ENCODE assay signal across 8 cellular contexts in genomic region chr14:65413739-65414045, GRCh38. TPM values are rescaled to one million over a fixed set of nuclear protein-coding genes. Genes with fewer than 3 reads are reported as not detected.
A peak's percentile ranks its signal among the peaks of the same experiment; 100 is the strongest.
DNase-seq lines count a peak whose midpoint lies in the region; ATAC-seq and TF ChIP-seq lines count a peak whose summit lies in the region.

No MANE protein-coding gene starts in this region.

- peaks cover 7% of the 10 kb centered on the region; the same call in 1 of the 2 replicates for H3K27me3 Mint-ChIP-seq in WTC11 (ENCODE audit: low read depth)

- H3K9me2 ChIP-seq in hepatocyte (replicated peaks; ENCODE audit: insufficient read depth) = no peaks in the 10 kb centered on the region

- 0 out of 2 replicates have a peak overlapping the region, but pooled peaks have one; percentile 5 for H3K27ac ChIP-seq in HEK293 (ENCODE audit: extremely low read depth, low read depth, low read length)
- peak overlapping the region; percentile 95 for H3K27ac ChIP-seq in hepatocyte
- no peak overlapping the region for H3K27ac ChIP-seq in smooth muscle cell (ENCODE audit: low read depth)

- no peaks in the 10 kb centered on the region for H3K36me3 Mint-ChIP-seq in WTC11

- H3K4me1 Mint-ChIP-seq in WTC11 = peaks cover 25% of the 10 kb centered on the region

- H3K36me3 ChIP-seq in HEK293 (ENCODE audit: control insufficient read depth in 2 of 2, insufficient read depth in 1 of 2, low read length in 2 of 2) (no peaks in the 10 kb centered on the region), hepatocyte (replicated peaks; ENCODE audit: insufficient read depth, low read depth) (no peaks in the 10 kb centered on the region), smooth muscle cell (ENCODE audit: low read depth) (no peaks in the 10 kb centered on the region)

- no peaks in the 10 kb centered on the region for H3K27me3 ChIP-seq in hepatocyte
- H3K27me3 ChIP-seq in smooth muscle cell (ENCODE audit: low read depth) = no peaks in the 10 kb centered on the region

- CTCF ChIA-PET in HEK293 (lab: Yijun Ruan, JAX) = interaction anchor here (0.6 to 5.6 kb wide), 11 partner anchors 9 to 657 kb away, joined by 3 to 68 read pairs (median 4); no protein-coding TSS in a partner anchor
- CTCF ChIA-PET in WTC11 (lab: Charles Lee) = interaction anchor here (0.6 to 3.2 kb wide), 11 partner anchors 34 to 546 kb away, joined by 3 to 28 read pairs (median 5); no protein-coding TSS in a partner anchor

- TF ChIP-seq CTCF in HEK293 (tag by site-specific recombination; IDR thresholded peaks at IDR 0.05) = no peak
- TF ChIP-seq CTCF in WTC11 (IDR thresholded peaks at IDR 0.05) = no peak
- no peak for TF ChIP-seq CTCF in hepatocyte (IDR thresholded peaks at IDR 0.05; ENCODE audit: poor library complexity)
- no peak for TF ChIP-seq CTCF in smooth muscle cell (IDR thresholded peaks at IDR 0.05; ENCODE audit: borderline replicate concordance, insufficient read depth, poor library complexity, severe bottlenecking)

- H3K4me3 ChIP-seq in HEK293 (ENCODE audit: low read depth, low read length) (peak overlapping the region; percentile 96), hepatocyte (peak overlapping the region; percentile 62), smooth muscle cell (peak overlapping the region; percentile 86)

- 12% methylated on average over 6 of the region's 6 CpGs for WGBS in hepatocyte (ENCODE audit: low lambda C conversion rate, missing lambda C conversion rate)
- WGBS in smooth muscle cell (ENCODE audit: low lambda C conversion rate) = 16% methylated on average over 6 of the region's 6 CpGs

- no peak for ATAC-seq in WTC11
- ATAC-seq in GM21367 (IDR thresholded peaks at IDR 0.05; ENCODE audit: unreplicated experiment) = no peak
- ATAC-seq in HG03439 (IDR thresholded peaks at IDR 0.05; ENCODE audit: unreplicated experiment) = no peak
- ATAC-seq in HG03378 (IDR thresholded peaks at IDR 0.05; ENCODE audit: unreplicated experiment) = no peak
- ATAC-seq in HG03565 (IDR thresholded peaks at IDR 0.05; ENCODE audit: unreplicated experiment) = no peak

- DNase-seq in WTC11 (ENCODE audit: low spot score) (no peak), hepatocyte (ENCODE audit: low spot score) (no peak), smooth muscle cell (lab: John Stamatoyannopoulos, UW; ENCODE audit: unreplicated experiment) (no peak)

- no peaks in the 10 kb centered on the region for H3K9me3 Mint-ChIP-seq in WTC11

- H3K9me3 ChIP-seq in HEK293 (ENCODE audit: control insufficient read depth, insufficient read depth, low read depth, low read length) (no peaks in the 10 kb centered on the region), hepatocyte (ENCODE audit: low read depth) (no peaks in the 10 kb centered on the region), smooth muscle cell (replicated peaks; ENCODE audit: low read depth) (no peaks in the 10 kb centered on the region)

- no peak overlapping the region for H3K9ac ChIP-seq in smooth muscle cell (ENCODE audit: low read depth)

- POLR2A ChIA-PET in HEK293 (lab: Yijun Ruan, JAX) = interaction anchor here (0.5 to 0.6 kb wide), 2 partner anchors 44 to 222 kb away, joined by 3 to 4 read pairs; no protein-coding TSS in a partner anchor
- POLR2A ChIA-PET in WTC11 (lab: Charles Lee) = interaction anchor here (0.6 kb wide), 1 partner anchor 17 kb away, joined by 7 read pairs; no protein-coding TSS in a partner anchor

- H3K79me2 ChIP-seq in hepatocyte (peaks cover 51% of the 10 kb centered on the region), smooth muscle cell (ENCODE audit: low read depth) (peaks cover 35% of the 10 kb centered on the region)

- peak overlapping the region; percentile 79 for H3K4me2 ChIP-seq in hepatocyte
- peak overlapping the region; percentile 93 for H3K4me2 ChIP-seq in smooth muscle cell

- peak overlapping the region; percentile 93 for H3K4me3 Mint-ChIP-seq in WTC11

- H3K4me1 ChIP-seq in HEK293 (ENCODE audit: control insufficient read depth, insufficient read depth, low read length) = 0 out of 2 replicates have a peak, but pooled peaks cover 2% of the 10 kb centered on the region
- no peaks in the 10 kb centered on the region for H3K4me1 ChIP-seq in hepatocyte (ENCODE audit: insufficient read depth)
- peaks cover 13% of the 10 kb centered on the region for H3K4me1 ChIP-seq in smooth muscle cell (ENCODE audit: low read depth)

- H4K20me1 ChIP-seq in hepatocyte (ENCODE audit: insufficient read depth, poor library complexity, severe bottlenecking) (no peaks in the 10 kb centered on the region), smooth muscle cell (ENCODE audit: low read depth) (peaks cover 3% of the 10 kb centered on the region)

- H3F3A ChIP-seq in smooth muscle cell (ENCODE audit: low read depth) = no peaks in the 10 kb centered on the region

- H2AFZ ChIP-seq in hepatocyte = peak overlapping the region; percentile 67
- peak overlapping the region; percentile 99 for H2AFZ ChIP-seq in smooth muscle cell (ENCODE audit: low read depth)

- no peak overlapping the region for H3K27ac Mint-ChIP-seq in WTC11

TF ChIP-seq in HEK293, 187 proteins besides CTCF, POLR2A, EP300 and RAD21 (continues in another document):
- TF ChIP-seq ZNF398 (tag by site-specific recombination; IDR thresholded peaks at IDR 0.05) (no peak), ZBTB49 (tag by site-specific recombination; IDR thresholded peaks at IDR 0.05; ENCODE audit: low read depth) (no peak), HOXD13 (CRISPR knock-in tag; IDR thresholded peaks at IDR 0.05; ENCODE audit: borderline replicate concordance) (no peak)

TF ChIP-seq in WTC11, 78 proteins besides CTCF, POLR2A, EP300 and RAD21 (continues in another document):
- TF ChIP-seq SMAD3 (CRISPR knock-in tag; IDR thresholded peaks at IDR 0.05; ENCODE audit: borderline replicate concordance) = no peak
- TF ChIP-seq NFE2L1 (CRISPR knock-in tag; IDR thresholded peaks at IDR 0.05) = no peak
- TF ChIP-seq ZNF281 (CRISPR knock-in tag; IDR thresholded peaks at IDR 0.05) = no peak
- no peak for TF ChIP-seq SOX15 (CRISPR knock-in tag; IDR thresholded peaks at IDR 0.05)
- no peak for TF ChIP-seq ZNF532 (CRISPR knock-in tag; IDR thresholded peaks at IDR 0.05; ENCODE audit: borderline replicate concordance)
- TF ChIP-seq ERG (CRISPR knock-in tag; IDR thresholded peaks at IDR 0.05) = no peak

RNA-seq across cellular contexts. Expression of gene FUT8, which starts 1.2 kb away (rescaled TPM):
- 28.6 to 37.9 TPM (median 31.9 TPM) in 3 replicates for total RNA-seq in WTC11 (2021)
- total RNA-seq in hepatocyte = 62.2 and 67.5 TPM in 2 replicates
- polyA plus RNA-seq in hepatocyte = 24.4 and 26.6 TPM in 2 replicates
- total RNA-seq in smooth muscle cell = 33.7 and 50.2 TPM in 2 replicates
- 12.8 and 16.3 TPM in 2 replicates for polyA plus RNA-seq in smooth muscle cell
